ENCODE assay signal across 8 cellular contexts in genomic region chr1:89994805-89995594, GRCh38. TPM values are rescaled to one million over a fixed set of nuclear protein-coding genes. Genes with fewer than 3 reads are reported as not detected.
DNase-seq lines count a peak whose midpoint lies in the region; ATAC-seq and TF ChIP-seq lines count a peak whose summit lies in the region.

TSS of gene ZNF326 (plus strand) at chr1:89995110. CDS start at chr1:89995258, 148 bp downstream.

- H3K9me3 ChIP-seq in left lung = no peaks in the 10 kb centered on the region

- peak; percentile 59 to 97 (median 89) for DNase-seq in C1 segment of cervical spinal cord (lab: John Stamatoyannopoulos, UW)
- DNase-seq in NCI-H748 (lab: John Stamatoyannopoulos, UW; ENCODE audit: unreplicated experiment) = peak; percentile 94
- DNase-seq in activated CD4-positive, alpha-beta T cell treated with anti-CD3 and anti-CD28 coated beads, Interleukin-2, amount 50 U/mL, for 1 hour = peak; percentile 91
- DNase-seq in dedifferentiated amniotic fluid mesenchymal stem cell (ENCODE audit: extremely low spot score) = peak; percentile 81
- peak; percentile 95 to 99 for DNase-seq in left lung
- peak; percentile 94 to 95 for DNase-seq in stimulated activated CD4-positive, alpha-beta T cell treated with anti-CD3 and anti-CD28 coated beads, Interleukin-2, amount 100 ng/mL, for 48 hours

- no peak for TF ChIP-seq CTCF in left lung (IDR thresholded peaks at IDR 0.05)

- ATAC-seq in GM19328 (IDR thresholded peaks at IDR 0.05; ENCODE audit: unreplicated experiment) (peak; percentile 96), HG03520 (IDR thresholded peaks at IDR 0.05; ENCODE audit: unreplicated experiment) (peak; percentile 94), left lung (peak; percentile 98)

- H3K36me3 ChIP-seq in left lung = no peaks in the 10 kb centered on the region

- H3K27me3 ChIP-seq in left lung = no peaks in the 10 kb centered on the region

- peaks cover 15 to 34% of the 10 kb centered on the region in 2 donors for H3K4me1 ChIP-seq in left lung

- peak within 1 kb of the TSS; percentile 95 to 98 for H3K27ac ChIP-seq in left lung

- intact Hi-C loops in left lung (cut with DNase I) = no loop called here

- peak within 1 kb of the TSS; percentile 79 to 82 for H3K4me3 ChIP-seq in left lung

RNA-seq across cellular contexts. Expression of gene ZNF326, which starts in this region (rescaled TPM):
- 10 to 100 TPM; 12.7 to 16.4 TPM for total RNA-seq in left lung

Comparison
In these comparisons a context has a peak if more than half of its experiments do, and no peak if none do; other contexts are left out.
1. Peak in every context shown above with its lines: DNase-seq, ATAC-seq, H3K4me3 ChIP-seq and H3K27ac ChIP-seq.